19 cellular contexts compared by ENCODE assay signal in genomic region chr2:28062867-28063266, GRCh38.
DNase-seq lines count a peak whose midpoint lies in the region; FAIRE-seq and TF ChIP-seq lines count a peak whose summit lies in the region.
"Had no signal": no experiment of that assay in that cellular context is flagged by ENCODE, and none has a peak within 500 bp of the region (broad histone marks: within the 10 kb centered on the region; RNA-seq: fewer than 3 reads in every experiment).

No MANE protein-coding gene starts in this region.

- no peak overlapping the region for H3K4me3 ChIP-seq in neural progenitor cell

- FAIRE-seq in H54 (lab: Jason Lieb, UNC) = peak; percentile 73
- FAIRE-seq: G401.6, GM18507, H1 had no signal

- peak overlapping the region; percentile 57 for H3K27ac Mint-ChIP-seq in activated CD4-positive, alpha-beta memory T cell treated with anti-CD3 and anti-CD28 coated beads for 36 hours
- no peak overlapping the region for H3K27ac Mint-ChIP-seq in activated CD4-positive, alpha-beta memory T cell treated with anti-CD3 and anti-CD28 coated beads, Interleukin-2, amount 10 ng/mL, durations not matched to agents 7 days and 5 days
- H3K27ac Mint-ChIP-seq in chondrocyte (ENCODE audit: unreplicated experiment) (no peak overlapping the region), osteocyte (ENCODE audit: unreplicated experiment) (peak overlapping the region; percentile 54), neural progenitor cell (no peak overlapping the region)
- H3K27ac Mint-ChIP-seq: IgD-negative memory B cell had no signal

- TF ChIP-seq CTCF in chondrocyte (IDR thresholded peaks at IDR 0.05) = peak; percentile 14
- no peak for TF ChIP-seq CTCF in osteocyte (IDR thresholded peaks at IDR 0.05)
- no peak for TF ChIP-seq CTCF in neural progenitor cell (IDR thresholded peaks at IDR 0.05)

- H3K9me3 Mint-ChIP-seq in activated CD4-positive, alpha-beta memory T cell treated with anti-CD3 and anti-CD28 coated beads for 36 hours = no peaks in the 10 kb centered on the region
- peaks cover 2% of the 10 kb centered on the region for H3K9me3 Mint-ChIP-seq in activated CD4-positive, alpha-beta memory T cell treated with anti-CD3 and anti-CD28 coated beads, Interleukin-2, amount 10 ng/mL, durations not matched to agents 7 days and 5 days
- H3K9me3 Mint-ChIP-seq in chondrocyte (ENCODE audit: low read depth) = peaks cover 3% of the 10 kb centered on the region
- peaks cover 3% of the 10 kb centered on the region for H3K9me3 Mint-ChIP-seq in osteocyte (ENCODE audit: unreplicated experiment)
- H3K9me3 Mint-ChIP-seq in neural progenitor cell = peaks cover 2% of the 10 kb centered on the region
- H3K9me3 Mint-ChIP-seq: IgD-negative memory B cell had no signal

- no peak overlapping the region for H3K27ac ChIP-seq in neural progenitor cell
- H3K27ac ChIP-seq: C4-2B had no signal

- no peaks in the 10 kb centered on the region for H3K9me3 ChIP-seq in neural progenitor cell (ENCODE audit: low read depth)

- no peaks in the 10 kb centered on the region for H3K27me3 Mint-ChIP-seq in activated CD4-positive, alpha-beta memory T cell treated with anti-CD3 and anti-CD28 coated beads for 36 hours
- no peaks in the 10 kb centered on the region for H3K27me3 Mint-ChIP-seq in activated CD4-positive, alpha-beta memory T cell treated with anti-CD3 and anti-CD28 coated beads, Interleukin-2, amount 10 ng/mL, durations not matched to agents 7 days and 5 days
- no peaks in the 10 kb centered on the region for H3K27me3 Mint-ChIP-seq in chondrocyte (ENCODE audit: low read depth)
- H3K27me3 Mint-ChIP-seq in osteocyte (ENCODE audit: unreplicated experiment) = no peaks in the 10 kb centered on the region
- H3K27me3 Mint-ChIP-seq in neural progenitor cell (ENCODE audit: insufficient read depth, low read depth) = peaks cover 2% of the 10 kb centered on the region
- H3K27me3 Mint-ChIP-seq: IgD-negative memory B cell had no signal

- no peaks in the 10 kb centered on the region for H4K20me1 ChIP-seq in neural progenitor cell (ENCODE audit: low read depth)

- POLR2A ChIA-PET in activated CD4-positive, alpha-beta memory T cell treated with anti-CD3 and anti-CD28 coated beads for 36 hours (lab: Charles Lee) = interaction anchor here (0.6 kb wide), 1 partner anchor 201 kb away, joined by 3 read pairs; no protein-coding TSS in a partner anchor
- POLR2A ChIA-PET in activated CD4-positive, alpha-beta memory T cell treated with anti-CD3 and anti-CD28 coated beads, Interleukin-2, amount 10 ng/mL, durations not matched to agents 7 days and 5 days (lab: Charles Lee) = no interaction called here

- no peak for DNase-seq in activated CD4-positive, alpha-beta memory T cell treated with anti-CD3 and anti-CD28 coated beads for 36 hours
- DNase-seq in activated CD4-positive, alpha-beta memory T cell treated with anti-CD3 and anti-CD28 coated beads, Interleukin-2, amount 10 ng/mL, durations not matched to agents 7 days and 5 days = no peak
- DNase-seq in H54 (ENCODE audit: insufficient read length, low spot score) = no peak
- no peak for DNase-seq in chondrocyte (ENCODE audit: low spot score)
- no peak for DNase-seq in osteocyte (ENCODE audit: extremely low spot score, unreplicated experiment)
- DNase-seq in neural progenitor cell (ENCODE audit: low spot score) = no peak
- DNase-seq in stimulated activated CD4-positive, alpha-beta T cell treated with anti-CD3 and anti-CD28 coated beads, Interleukin-2, amount 100 ng/mL, for 24 hours = no peak
- DNase-seq: Karpas-422, NCI-H1694 treated with DMSO at 0.1 percent for 48 hours, NCI-H2081 treated with DMSO at 0.1 percent for 48 hours, NCI-H446, NCI-H526 treated with DMSO at 0.1 percent for 48 hours, OCI-M1, Right ventricle myocardium superior had no signal

- H3F3A ChIP-seq in neural progenitor cell (ENCODE audit: low read depth) = no peaks in the 10 kb centered on the region

- CTCF ChIA-PET in activated CD4-positive, alpha-beta memory T cell treated with anti-CD3 and anti-CD28 coated beads for 36 hours (lab: Charles Lee) = interaction anchor here (0.8 kb wide), 1 partner anchor 103 kb away, joined by 3 read pairs; no protein-coding TSS in a partner anchor
- CTCF ChIA-PET in activated CD4-positive, alpha-beta memory T cell treated with anti-CD3 and anti-CD28 coated beads, Interleukin-2, amount 10 ng/mL, durations not matched to agents 7 days and 5 days (lab: Charles Lee) = interaction anchor here (0.6 to 0.7 kb wide), 2 partner anchors 167 to 335 kb away, joined by 3 to 4 read pairs; no protein-coding TSS in a partner anchor

- H3K9ac ChIP-seq in neural progenitor cell = no peak overlapping the region

- no peak overlapping the region for H3K4me2 ChIP-seq in neural progenitor cell

- peaks cover 5% of the 10 kb centered on the region for H3K36me3 ChIP-seq in neural progenitor cell

- H2AFZ ChIP-seq in neural progenitor cell (replicated peaks) = no peak overlapping the region

- peaks cover 18% of the 10 kb centered on the region for H3K4me1 Mint-ChIP-seq in activated CD4-positive, alpha-beta memory T cell treated with anti-CD3 and anti-CD28 coated beads for 36 hours (ENCODE audit: low read depth)
- H3K4me1 Mint-ChIP-seq in activated CD4-positive, alpha-beta memory T cell treated with anti-CD3 and anti-CD28 coated beads, Interleukin-2, amount 10 ng/mL, durations not matched to agents 7 days and 5 days = peaks cover 11% of the 10 kb centered on the region
- H3K4me1 Mint-ChIP-seq in chondrocyte (ENCODE audit: low read depth) (peaks cover 2% of the 10 kb centered on the region), osteocyte (ENCODE audit: unreplicated experiment) (no peaks in the 10 kb centered on the region), neural progenitor cell (no peaks in the 10 kb centered on the region)
- H3K4me1 Mint-ChIP-seq: IgD-negative memory B cell had no signal

- H3K27me3 ChIP-seq in neural progenitor cell = no peaks in the 10 kb centered on the region

- peaks cover 4% of the 10 kb centered on the region for H3K36me3 Mint-ChIP-seq in activated CD4-positive, alpha-beta memory T cell treated with anti-CD3 and anti-CD28 coated beads for 36 hours
- peaks cover 23% of the 10 kb centered on the region for H3K36me3 Mint-ChIP-seq in activated CD4-positive, alpha-beta memory T cell treated with anti-CD3 and anti-CD28 coated beads, Interleukin-2, amount 10 ng/mL, durations not matched to agents 7 days and 5 days (ENCODE audit: low read depth)
- peaks cover 2% of the 10 kb centered on the region for H3K36me3 Mint-ChIP-seq in chondrocyte (ENCODE audit: low read depth)
- peaks cover 12% of the 10 kb centered on the region for H3K36me3 Mint-ChIP-seq in osteocyte (ENCODE audit: unreplicated experiment)
- H3K36me3 Mint-ChIP-seq in neural progenitor cell = peaks cover 3% of the 10 kb centered on the region

- intact Hi-C loops in activated CD4-positive, alpha-beta memory T cell treated with anti-CD3 and anti-CD28 coated beads for 36 hours (cut with micrococcal nuclease) = loop anchor here (10.0 kb wide), 1 partner anchor 212 kb away; no protein-coding TSS in a partner anchor

- no peaks in the 10 kb centered on the region for H3K79me2 ChIP-seq in neural progenitor cell (ENCODE audit: low read depth)

- H3K4me1 ChIP-seq in neural progenitor cell = no peaks in the 10 kb centered on the region

- TF ChIP-seq POLR2A in H54 (IDR thresholded peaks at IDR 0.05; ENCODE audit: low read depth, low read length) = no peak

- no peak overlapping the region for H3K4me3 Mint-ChIP-seq in activated CD4-positive, alpha-beta memory T cell treated with anti-CD3 and anti-CD28 coated beads for 36 hours
- H3K4me3 Mint-ChIP-seq in activated CD4-positive, alpha-beta memory T cell treated with anti-CD3 and anti-CD28 coated beads, Interleukin-2, amount 10 ng/mL, durations not matched to agents 7 days and 5 days = no peak overlapping the region
- H3K4me3 Mint-ChIP-seq in chondrocyte (ENCODE audit: unreplicated experiment) = no peak overlapping the region
- H3K4me3 Mint-ChIP-seq in osteocyte (ENCODE audit: unreplicated experiment) = no peak overlapping the region
- H3K4me3 Mint-ChIP-seq in neural progenitor cell = no peak overlapping the region
- H3K4me3 Mint-ChIP-seq: IgD-negative memory B cell had no signal

Comparison
In these comparisons a context has a peak if more than half of its experiments do, and no peak if none do; other contexts are left out.
1. H3K27ac Mint-ChIP-seq: peak in activated CD4-positive, alpha-beta memory T cell treated with anti-CD3 and anti-CD28 coated beads for 36 hours (single experiment) and osteocyte (single experiment); none in activated CD4-positive, alpha-beta memory T cell treated with anti-CD3 and anti-CD28 coated beads, Interleukin-2, amount 10 ng/mL, durations not matched to agents 7 days and 5 days (single experiment), chondrocyte (single experiment) and neural progenitor cell (single experiment).